ENCODE assay signal across 17 cellular contexts in genomic region chr17:39079836-39080235, GRCh38.
A peak's percentile ranks its signal among the peaks of the same experiment; 100 is the strongest.
DNase-seq lines count a peak whose midpoint lies in the region; ATAC-seq and TF ChIP-seq lines count a peak whose summit lies in the region.
"Had no signal": no experiment of that assay in that cellular context is flagged by ENCODE, and none has a peak within 500 bp of the region (broad histone marks: within the 10 kb centered on the region; RNA-seq: fewer than 3 reads in every experiment).

No MANE protein-coding gene starts in this region.

- H3K27me3 ChIP-seq in heart right ventricle (no peaks in the 10 kb centered on the region), heart left ventricle (no peaks in the 10 kb centered on the region), vagina (no peaks in the 10 kb centered on the region), thyroid gland (no peaks in the 10 kb centered on the region)

- TF ChIP-seq POLR2A in heart left ventricle (IDR thresholded peaks at IDR 0.05) (no peak), vagina (IDR thresholded peaks at IDR 0.05) (no peak), thyroid gland (IDR thresholded peaks at IDR 0.05) (no peak)

- peaks cover 11 to 51% (median 30%) of the 10 kb centered on the region in 9 donors for H3K4me1 ChIP-seq in heart right ventricle
- H3K4me1 ChIP-seq in heart left ventricle, result peaks cover 0 to 48% (median 29%) of the 10 kb centered on the region in 12 donors
- H3K4me1 ChIP-seq in vagina, result peaks cover 39% of the 10 kb centered on the region
- H3K4me1 ChIP-seq in thyroid gland, result peaks cover 0 to 12% of the 10 kb centered on the region in 2 donors
- H3K4me1 ChIP-seq: A549, HAP-1 had no signal

- H3K9me3 ChIP-seq in heart right ventricle (no peaks in the 10 kb centered on the region), heart left ventricle (no peaks in the 10 kb centered on the region), vagina (no peaks in the 10 kb centered on the region), thyroid gland (no peaks in the 10 kb centered on the region)
- H3K9me3 ChIP-seq: A549, HAP-1 had no signal

- no peak for ATAC-seq in heart right ventricle
- ATAC-seq in heart left ventricle, result no peak
- ATAC-seq in GM18873 (IDR thresholded peaks at IDR 0.05; ENCODE audit: low FRiP score, unreplicated experiment), result no peak
- ATAC-seq: A549, HepG2 had no signal

- TF ChIP-seq CTCF in heart right ventricle (IDR thresholded peaks at IDR 0.05) (no peak), heart left ventricle (IDR thresholded peaks at IDR 0.05) (no peak), brain (conservative IDR thresholded peaks at IDR 0.05) (no peak), nephron (IDR thresholded peaks at IDR 0.05; ENCODE audit: unreplicated experiment in 3 of 3) (no peak), vagina (IDR thresholded peaks at IDR 0.05) (no peak), thyroid gland (IDR thresholded peaks at IDR 0.05) (no peak)

- H3K4me3 ChIP-seq in heart right ventricle (no peak overlapping the region), heart left ventricle (no peak overlapping the region), vagina (no peak overlapping the region), thyroid gland (replicated peaks in 1 of 3) (no peak overlapping the region)
- H3K4me3 ChIP-seq: A549, HAP-1 had no signal

- intact Hi-C loops in heart right ventricle (cut with DNase I), result loop anchor here in 4 of 10 donors (5.0 to 10.0 kb wide), 4 partner anchors 53 to 72 kb away; partner anchors contain the start of gene PLXDC1 (in 1 of the 4)
- intact Hi-C loops in heart left ventricle (cut with DNase I), result loop anchor here in 3 of 10 donors (5.0 kb wide), 2 partner anchors 67 to 72 kb away; partner anchors contain the start of gene PLXDC1 (in 2 of the 3)
- intact Hi-C loops in vagina (cut with DNase I), result no loop called here
- intact Hi-C loops in thyroid gland (cut with DNase I), result no loop called here

- no peaks in the 10 kb centered on the region for H3K9me3 Mint-ChIP-seq in brain
- no peaks in the 10 kb centered on the region for H3K9me3 Mint-ChIP-seq in nephron
- H3K9me3 Mint-ChIP-seq: CD4-positive, alpha-beta memory T cell had no signal

- peaks cover 53% of the 10 kb centered on the region for H3K4me1 Mint-ChIP-seq in brain
- peaks cover 45% of the 10 kb centered on the region for H3K4me1 Mint-ChIP-seq in nephron
- H3K4me1 Mint-ChIP-seq: CD4-positive, alpha-beta memory T cell had no signal

- H3K27me3 Mint-ChIP-seq in brain, result peaks cover 11% of the 10 kb centered on the region
- peaks cover 23% of the 10 kb centered on the region for H3K27me3 Mint-ChIP-seq in nephron (ENCODE audit: low read depth)
- H3K27me3 Mint-ChIP-seq: CD4-positive, alpha-beta memory T cell had no signal

- no peaks in the 10 kb centered on the region for H3K36me3 Mint-ChIP-seq in brain
- no peaks in the 10 kb centered on the region for H3K36me3 Mint-ChIP-seq in nephron (ENCODE audit: low read depth)

- H3K27ac Mint-ChIP-seq in brain (peak overlapping the region in 3 of 5 experiments; percentile 73 to 89 (median 76)), nephron (peak overlapping the region in 2 of 3 experiments; percentile 74 to 86)

- DNase-seq in heart right ventricle (no peak), heart left ventricle (no peak), vagina (ENCODE audit: extremely low spot score in 2 of 2) (no peak), CD1c-positive myeloid dendritic cell (ENCODE audit: extremely low spot score) (no peak), thyroid gland (no peak)
- DNase-seq: AML-193; CD4-positive, alpha-beta memory T cell; DMS79 treated with DMSO at 0.1 percent for 48 hours; GF-D8 had no signal

- H3K4me3 Mint-ChIP-seq in brain (no peak overlapping the region), nephron (no peak overlapping the region)
- H3K4me3 Mint-ChIP-seq: CD4-positive, alpha-beta memory T cell had no signal

- H3K27ac ChIP-seq in heart right ventricle (peak overlapping the region in 6 of 10 donors; percentile 15 to 91 (median 40)), heart left ventricle (peak overlapping the region in 6 of 12 donors; percentile 26 to 89 (median 66)), vagina (peak overlapping the region; percentile 92), thyroid gland (no peak overlapping the region)
- H3K27ac ChIP-seq: 22Rv1, A549, C4-2B had no signal

- peaks cover 0 to 42% (median 0%) of the 10 kb centered on the region in 9 donors for H3K36me3 ChIP-seq in heart right ventricle
- peaks cover 0 to 36% (median 0%) of the 10 kb centered on the region in 9 donors for H3K36me3 ChIP-seq in heart left ventricle
- H3K36me3 ChIP-seq in vagina, result no peaks in the 10 kb centered on the region
- no peaks in the 10 kb centered on the region for H3K36me3 ChIP-seq in thyroid gland
- H3K36me3 ChIP-seq: HAP-1 had no signal

- WGBS in heart right ventricle, 2 donors, result 68 to 81% methylated on average over 1 of the region's 1 CpG
- 56 to 95% (median 79%) methylated on average over 1 of the region's 1 CpG for WGBS in heart left ventricle, 4 donors
- WGBS in thyroid gland, 2 donors, result 64 to 83% methylated on average over 1 of the region's 1 CpG

Comparison
In these comparisons a context has a peak if more than half of its experiments do, and no peak if none do; other contexts are left out.
1. H3K27ac ChIP-seq: peak in heart right ventricle (6 of 10) and vagina (single experiment); none in thyroid gland (0 of 3).